In genomic region chr7:110604206-110604605, GRCh38 we compare ENCODE assay signal across 24 cellular contexts.
"Had no signal": no experiment of that assay in that cellular context is flagged by ENCODE, and none has a peak within 500 bp of the region (broad histone marks: within the 10 kb centered on the region; RNA-seq: fewer than 3 reads in every experiment).

No MANE protein-coding gene starts in this region.

- H3K27me3 ChIP-seq: colonic mucosa, dorsolateral prefrontal cortex, esophagus muscularis mucosa, esophagus squamous epithelium, foreskin keratinocyte, gastrocnemius medialis, gastroesophageal sphincter, heart left ventricle, heart right ventricle had no signal

- H3K27ac ChIP-seq: colonic mucosa, coronary artery, dorsolateral prefrontal cortex, epithelial cell of prostate, esophagus muscularis mucosa, esophagus squamous epithelium, foreskin keratinocyte, gastrocnemius medialis, gastroesophageal sphincter, heart left ventricle, heart right ventricle had no signal

- H3K4me1 ChIP-seq: colonic mucosa, esophagus squamous epithelium, foreskin keratinocyte, gastrocnemius medialis, heart left ventricle, heart right ventricle had no signal

- H3K4me3 ChIP-seq: colonic mucosa, coronary artery, dorsolateral prefrontal cortex, esophagus muscularis mucosa, esophagus squamous epithelium, gastrocnemius medialis, gastroesophageal sphincter, heart left ventricle, heart right ventricle had no signal

- H3K36me3 ChIP-seq: colonic mucosa, esophagus muscularis mucosa, esophagus squamous epithelium, gastrocnemius medialis, gastroesophageal sphincter, heart left ventricle, heart right ventricle had no signal

- H3K9me3 ChIP-seq: colonic mucosa, esophagus muscularis mucosa, esophagus squamous epithelium, gastrocnemius medialis, gastroesophageal sphincter, heart left ventricle, heart right ventricle had no signal

- ATAC-seq: effector memory CD8-positive, alpha-beta T cell; esophagus mucosa; foreskin keratinocyte; gastrocnemius medialis; gastroesophageal sphincter; heart left ventricle; heart right ventricle had no signal

- DNase-seq: colonic mucosa; cortex of kidney; dermis blood vessel endothelial cell; dorsolateral prefrontal cortex; effector CD4-positive, alpha-beta T cell; effector CD8-positive, alpha-beta T cell; effector memory CD4-positive, alpha-beta T cell; effector memory CD8-positive, alpha-beta T cell; endodermal cell; erythroblast; esophagus squamous epithelium; foreskin fibroblast; foreskin keratinocyte; foreskin melanocyte; gastrocnemius medialis; glutamatergic neuron; head of caudate nucleus; heart left ventricle; heart right ventricle had no signal
